ENCODE assay signal across 23 cellular contexts in genomic region chr13:97188207-97188606, GRCh38.
"Had no signal": no experiment of that assay in that cellular context is flagged by ENCODE, and none has a peak within 500 bp of the region (broad histone marks: within the 10 kb centered on the region; RNA-seq: fewer than 3 reads in every experiment).

No MANE protein-coding gene starts in this region.

- ATAC-seq: left lobe of liver; naive thymus-derived CD4-positive, alpha-beta T cell; stimulated activated memory B cell treated with anti-CD40 and anti-IgM and Interleukin-4, amounts not matched to agents 10 μg/mL and 1 μg/mL and 100 μg/mL, for 72 hours; stimulated activated naive CD8-positive, alpha-beta T cell treated with anti-CD3 and anti-CD28 coated beads, Interleukin-15, Interleukin-2, amounts not matched to agents 100 U/mL and 50 U/mL, for 24 hours had no signal

- H3K9me3 ChIP-seq: colonic mucosa, esophagus squamous epithelium, sigmoid colon, spleen, testis, tibial artery, upper lobe of left lung, uterus had no signal

- DNase-seq: colonic mucosa; effector memory CD4-positive, alpha-beta T cell; erythroblast; esophagus squamous epithelium; kidney; mesendoderm; midbrain; naive thymus-derived CD4-positive, alpha-beta T cell; sigmoid colon; spleen; stimulated activated CD4-positive, alpha-beta T cell treated with anti-CD3 and anti-CD28 coated beads, Interleukin-4, amount 100 ng/mL, for 4 hours; stimulated activated naive CD8-positive, alpha-beta T cell treated with anti-CD3 and anti-CD28 coated beads, Interleukin-15, Interleukin-2, amounts not matched to agents 100 U/mL and 50 U/mL, for 24 hours; substantia nigra; testis; tibial artery; uterus had no signal

- H3K36me3 ChIP-seq: colonic mucosa, esophagus squamous epithelium, neural progenitor cell, sigmoid colon, spleen, tibial artery, upper lobe of left lung, uterus had no signal

- H3K27ac ChIP-seq: colonic mucosa, esophagus squamous epithelium, neural progenitor cell, parathyroid adenoma, sigmoid colon, skin epidermis, spleen, testis, tibial artery, upper lobe of left lung, uterus had no signal

- H2AFZ ChIP-seq: neural progenitor cell, parathyroid adenoma had no signal

- H3K9ac ChIP-seq: neural progenitor cell, parathyroid adenoma had no signal

- H3K4me3 ChIP-seq: colonic mucosa, esophagus squamous epithelium, lung, neural progenitor cell, sigmoid colon, skin epidermis, spleen, testis, tibial artery, upper lobe of left lung, uterus had no signal

- H3K27me3 ChIP-seq: colonic mucosa, esophagus squamous epithelium, neural progenitor cell, sigmoid colon, testis, tibial artery, upper lobe of left lung, uterus had no signal

- H3K79me2 ChIP-seq: parathyroid adenoma had no signal

- H3K4me2 ChIP-seq: neural progenitor cell had no signal

- H3K4me1 ChIP-seq: colonic mucosa, esophagus squamous epithelium, neural progenitor cell, sigmoid colon, spleen, testis, tibial artery, uterus had no signal
